Comparison of ENCODE assay signal across 17 cellular contexts in the genomic region with DNA sequence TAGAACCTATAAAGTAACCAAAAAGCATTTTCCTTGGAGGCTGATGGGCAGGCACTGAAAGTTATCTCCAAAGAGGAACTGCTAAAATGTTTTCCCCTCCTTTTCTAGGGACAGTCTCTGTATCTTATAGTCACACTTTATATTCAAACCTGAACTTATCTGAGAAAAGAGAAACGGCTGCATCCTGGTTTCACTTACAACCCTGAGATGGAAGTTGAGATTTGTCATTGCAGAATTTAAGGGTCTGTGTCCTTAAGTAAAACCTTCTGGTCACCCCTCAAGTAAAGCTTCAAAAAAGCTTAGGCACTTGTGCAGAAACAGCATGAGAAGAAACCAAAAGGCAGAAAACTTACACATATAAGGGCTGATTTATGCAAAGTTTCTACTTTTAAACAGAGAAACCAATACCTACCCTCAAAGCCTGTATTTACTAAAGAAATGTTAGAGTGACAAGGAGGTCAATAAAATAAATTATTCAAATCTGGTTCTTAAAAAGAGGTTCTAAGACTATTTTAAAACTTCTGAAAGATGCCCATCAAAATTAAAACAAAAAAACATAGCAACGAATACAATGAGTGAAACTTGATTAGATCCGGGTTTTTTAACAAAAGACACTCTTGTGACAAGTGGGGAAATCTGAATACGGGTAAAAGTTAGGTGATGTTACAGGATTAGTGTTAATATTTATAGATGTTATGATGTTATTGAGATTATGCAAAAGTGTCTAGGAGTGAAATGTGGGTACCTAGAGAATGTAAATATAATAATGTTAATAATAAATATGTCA. TPM values are rescaled to one million over a fixed set of nuclear protein-coding genes. Genes with fewer than 3 reads are reported as not detected.
DNase-seq lines count a peak whose midpoint lies in the region; ATAC-seq and TF ChIP-seq lines count a peak whose summit lies in the region.
"Had no signal": no experiment of that assay in that cellular context is flagged by ENCODE, and none has a peak within 500 bp of the region (broad histone marks: within the 10 kb centered on the region; RNA-seq: fewer than 3 reads in every experiment).

No MANE protein-coding gene starts in this region.

- peak overlapping the region; percentile 39 for H3K27ac Mint-ChIP-seq in activated CD4-positive, alpha-beta memory T cell treated with anti-CD3 and anti-CD28 coated beads, Interleukin-2, amount 10 ng/mL, durations not matched to agents 7 days and 5 days
- H3K27ac Mint-ChIP-seq in activated naive CD4-positive, alpha-beta T cell treated with anti-CD3 and anti-CD28 coated beads, Interleukin-2, amount 10 ng/mL, durations not matched to agents 7 days and 5 days = no peak overlapping the region

- H3K27ac ChIP-seq in BLaER1 treated with 17β-estradiol and CSF1 and Interleukin-3, amounts not matched to agents 10 nM and 100 nM = peak overlapping the region in 10 of 11 experiments; percentile 41 to 88 (median 84); a peak in 20 of 22 replicates
- no peak overlapping the region for H3K27ac ChIP-seq in tibial artery
- H3K27ac ChIP-seq: heart left ventricle had no signal

- peaks cover 70% of the 10 kb centered on the region for H3K36me3 Mint-ChIP-seq in activated CD4-positive, alpha-beta memory T cell treated with anti-CD3 and anti-CD28 coated beads, Interleukin-2, amount 10 ng/mL, durations not matched to agents 7 days and 5 days (ENCODE audit: low read depth)
- peaks cover 41% of the 10 kb centered on the region for H3K36me3 Mint-ChIP-seq in activated naive CD4-positive, alpha-beta T cell treated with anti-CD3 and anti-CD28 coated beads, Interleukin-2, amount 10 ng/mL, durations not matched to agents 7 days and 5 days

- no peak overlapping the region for H3K4me3 Mint-ChIP-seq in activated CD4-positive, alpha-beta memory T cell treated with anti-CD3 and anti-CD28 coated beads, Interleukin-2, amount 10 ng/mL, durations not matched to agents 7 days and 5 days
- H3K4me3 Mint-ChIP-seq in activated naive CD4-positive, alpha-beta T cell treated with anti-CD3 and anti-CD28 coated beads, Interleukin-2, amount 10 ng/mL, durations not matched to agents 7 days and 5 days = no peak overlapping the region

- H3K4me1 Mint-ChIP-seq in activated CD4-positive, alpha-beta memory T cell treated with anti-CD3 and anti-CD28 coated beads, Interleukin-2, amount 10 ng/mL, durations not matched to agents 7 days and 5 days = peaks cover 84% of the 10 kb centered on the region
- peaks cover 49% of the 10 kb centered on the region for H3K4me1 Mint-ChIP-seq in activated naive CD4-positive, alpha-beta T cell treated with anti-CD3 and anti-CD28 coated beads, Interleukin-2, amount 10 ng/mL, durations not matched to agents 7 days and 5 days

- no peak for TF ChIP-seq CTCF in tibial artery (IDR thresholded peaks at IDR 0.05)

- POLR2A ChIA-PET in activated CD4-positive, alpha-beta memory T cell treated with anti-CD3 and anti-CD28 coated beads, Interleukin-2, amount 10 ng/mL, durations not matched to agents 7 days and 5 days (lab: Charles Lee) = no interaction called here

- ATAC-seq in GM18498 (IDR thresholded peaks at IDR 0.05; ENCODE audit: unreplicated experiment) (peak; percentile 30), HG03159 (IDR thresholded peaks at IDR 0.05; ENCODE audit: unreplicated experiment) (peak; percentile 29), GM19463 (IDR thresholded peaks at IDR 0.05; ENCODE audit: unreplicated experiment) (no peak)
- ATAC-seq: heart left ventricle, left lung had no signal

- peak overlapping the region; percentile 68 to 94 (median 86) for H3K4me2 ChIP-seq in BLaER1 treated with 17β-estradiol and CSF1 and Interleukin-3, amounts not matched to agents 10 nM and 100 nM

- H3K9me3 Mint-ChIP-seq in activated CD4-positive, alpha-beta memory T cell treated with anti-CD3 and anti-CD28 coated beads, Interleukin-2, amount 10 ng/mL, durations not matched to agents 7 days and 5 days = peaks cover 24% of the 10 kb centered on the region
- peaks cover 23% of the 10 kb centered on the region for H3K9me3 Mint-ChIP-seq in activated naive CD4-positive, alpha-beta T cell treated with anti-CD3 and anti-CD28 coated beads, Interleukin-2, amount 10 ng/mL, durations not matched to agents 7 days and 5 days

- peaks cover 15 to 65% (median 52%) of the 10 kb centered on the region in 11 experiments; a peak in 21 of 22 replicates for H3K36me3 ChIP-seq in BLaER1 treated with 17β-estradiol and CSF1 and Interleukin-3, amounts not matched to agents 10 nM and 100 nM
- peaks cover 0 to 7% (median 3%) of the 10 kb centered on the region in 3 donors for H3K36me3 ChIP-seq in tibial artery
- H3K36me3 ChIP-seq: HAP-1, left lung, Peyer's patch had no signal

- CTCF ChIA-PET in activated CD4-positive, alpha-beta memory T cell treated with anti-CD3 and anti-CD28 coated beads, Interleukin-2, amount 10 ng/mL, durations not matched to agents 7 days and 5 days (lab: Charles Lee) = no interaction called here
- CTCF ChIA-PET in activated naive CD4-positive, alpha-beta T cell treated with anti-CD3 and anti-CD28 coated beads, Interleukin-2, amount 10 ng/mL, durations not matched to agents 7 days and 5 days (lab: Charles Lee) = no interaction called here

- H3K4me3 ChIP-seq in BLaER1 treated with 17β-estradiol and CSF1 and Interleukin-3, amounts not matched to agents 10 nM and 100 nM = no peak overlapping the region; a peak in 1 of 20 replicates
- H3K4me3 ChIP-seq in tibial artery = no peak overlapping the region
- H3K4me3 ChIP-seq: HAP-1, heart left ventricle, left lung, Peyer's patch had no signal

- H3K9me3 ChIP-seq in BLaER1 treated with 17β-estradiol and CSF1 and Interleukin-3, amounts not matched to agents 10 nM and 100 nM (replicated peaks in 1 of 11) = peaks cover 21 to 39% (median 36%) of the 10 kb centered on the region in 11 experiments
- H3K9me3 ChIP-seq in tibial artery = no peaks in the 10 kb centered on the region
- H3K9me3 ChIP-seq: left lung, Peyer's patch had no signal

- intact Hi-C loops in tibial artery (cut with DNase I; ENCODE audit: low total_unique reads) = no loop called here

- peaks cover 58 to 91% (median 74%) of the 10 kb centered on the region in 10 experiments for H3K4me1 ChIP-seq in BLaER1 treated with 17β-estradiol and CSF1 and Interleukin-3, amounts not matched to agents 10 nM and 100 nM
- peaks cover 0 to 18% (median 5%) of the 10 kb centered on the region in 4 donors for H3K4me1 ChIP-seq in tibial artery
- H3K4me1 ChIP-seq: HAP-1 had no signal

- H3K27me3 Mint-ChIP-seq in activated CD4-positive, alpha-beta memory T cell treated with anti-CD3 and anti-CD28 coated beads, Interleukin-2, amount 10 ng/mL, durations not matched to agents 7 days and 5 days = no peaks in the 10 kb centered on the region
- no peaks in the 10 kb centered on the region for H3K27me3 Mint-ChIP-seq in activated naive CD4-positive, alpha-beta T cell treated with anti-CD3 and anti-CD28 coated beads, Interleukin-2, amount 10 ng/mL, durations not matched to agents 7 days and 5 days

- H4K20me1 ChIP-seq in BLaER1 treated with 17β-estradiol and CSF1 and Interleukin-3, amounts not matched to agents 10 nM and 100 nM = peaks cover 5 to 67% (median 47%) of the 10 kb centered on the region in 11 experiments; a peak in 19 of 22 replicates

- H3K27me3 ChIP-seq in BLaER1 treated with 17β-estradiol and CSF1 and Interleukin-3, amounts not matched to agents 10 nM and 100 nM = no peaks in the 10 kb centered on the region
- H3K27me3 ChIP-seq in tibial artery = no peaks in the 10 kb centered on the region
- H3K27me3 ChIP-seq: heart left ventricle, left lung, Peyer's patch had no signal

- peak overlapping the region in 9 of 11 experiments; percentile 6 to 51 (median 35); a peak in 11 of 22 replicates for H3K9ac ChIP-seq in BLaER1 treated with 17β-estradiol and CSF1 and Interleukin-3, amounts not matched to agents 10 nM and 100 nM

- no peak for DNase-seq in activated CD4-positive, alpha-beta memory T cell treated with anti-CD3 and anti-CD28 coated beads, Interleukin-2, amount 10 ng/mL, durations not matched to agents 7 days and 5 days
- DNase-seq in activated naive CD4-positive, alpha-beta T cell treated with anti-CD3 and anti-CD28 coated beads, Interleukin-2, amount 10 ng/mL, durations not matched to agents 7 days and 5 days = no peak
- DNase-seq in T1000 (lab: John Stamatoyannopoulos, UW) = no peak
- DNase-seq in tibial artery = no peak
- DNase-seq: activated CD4-positive, alpha-beta T cell treated with anti-CD3 and anti-CD28 coated beads, Interleukin-2, amount 50 U/mL, for 4 hours; DND-41; heart left ventricle; IMR-90; left lung; NCI-H1436 treated with DMSO at 0.1 percent for 48 hours; NCI-H524; Peyer's patch had no signal

RNA-seq across cellular contexts. Expression of gene CD58, which starts 9.9 kb away (rescaled TPM):
- total RNA-seq in activated CD4-positive, alpha-beta memory T cell treated with anti-CD3 and anti-CD28 coated beads, Interleukin-2, amount 10 ng/mL, durations not matched to agents 7 days and 5 days = 10 to 100 TPM; 55.2 to 59.7 TPM

Comparison
In these comparisons a context has a peak if more than half of its experiments do, and no peak if none do; other contexts are left out.
1. H3K27ac ChIP-seq: peak in BLaER1 treated with 17β-estradiol and CSF1 and Interleukin-3, amounts not matched to agents 10 nM and 100 nM (10 of 11); none in tibial artery (0 of 2).